In genomic region chr5:68240196-68240595, GRCh38 we compare ENCODE assay signal across 8 cellular contexts. TPM values are rescaled to one million over a fixed set of nuclear protein-coding genes. Genes with fewer than 3 reads are reported as not detected.
A peak's percentile ranks its signal among the peaks of the same experiment; 100 is the strongest.
DNase-seq lines count a peak whose midpoint lies in the region; ATAC-seq and TF ChIP-seq lines count a peak whose summit lies in the region.

No MANE protein-coding gene starts in this region.

- DNase-seq in activated CD4-positive, alpha-beta T cell treated with anti-CD3 and anti-CD28 coated beads, Interleukin-2, amount 10 ng/mL, durations not matched to agents 24 days and 14 days = no peak
- no peak for DNase-seq in activated CD4-positive, alpha-beta T cell treated with anti-CD3 and anti-CD28 coated beads, Interleukin-2, amount 50 U/mL, for 1 hour
- DNase-seq in activated CD4-positive, alpha-beta memory T cell treated with anti-CD3 and anti-CD28 coated beads, Interleukin-2, amount 10 ng/mL, durations not matched to agents 7 days and 5 days = no peak
- DNase-seq in GM19238 (ENCODE audit: insufficient read length, low spot score) = no peak
- no peak for DNase-seq in thyroid gland
- no peak for DNase-seq in DMS153 (lab: John Stamatoyannopoulos, UW)

- peak overlapping the region; percentile 34 for H3K4me3 Mint-ChIP-seq in activated CD4-positive, alpha-beta T cell treated with anti-CD3 and anti-CD28 coated beads, Interleukin-2, amount 10 ng/mL, durations not matched to agents 24 days and 14 days
- H3K4me3 Mint-ChIP-seq in activated CD4-positive, alpha-beta memory T cell treated with anti-CD3 and anti-CD28 coated beads, Interleukin-2, amount 10 ng/mL, durations not matched to agents 7 days and 5 days = no peak overlapping the region
- no peak overlapping the region for H3K4me3 Mint-ChIP-seq in nephron

- CTCF ChIA-PET in activated CD4-positive, alpha-beta memory T cell treated with anti-CD3 and anti-CD28 coated beads, Interleukin-2, amount 10 ng/mL, durations not matched to agents 7 days and 5 days (lab: Charles Lee) = no interaction called here

- no peaks in the 10 kb centered on the region for H3K27me3 ChIP-seq in thyroid gland

- no peaks in the 10 kb centered on the region for H3K27me3 Mint-ChIP-seq in activated CD4-positive, alpha-beta T cell treated with anti-CD3 and anti-CD28 coated beads, Interleukin-2, amount 10 ng/mL, durations not matched to agents 24 days and 14 days
- no peaks in the 10 kb centered on the region for H3K27me3 Mint-ChIP-seq in activated CD4-positive, alpha-beta memory T cell treated with anti-CD3 and anti-CD28 coated beads, Interleukin-2, amount 10 ng/mL, durations not matched to agents 7 days and 5 days
- no peaks in the 10 kb centered on the region for H3K27me3 Mint-ChIP-seq in nephron (ENCODE audit: low read depth)

- TF ChIP-seq CTCF in nephron (IDR thresholded peaks at IDR 0.05; ENCODE audit: unreplicated experiment in 3 of 3) (no peak), thyroid gland (IDR thresholded peaks at IDR 0.05) (no peak)

- peak; percentile 45 for ATAC-seq in HG03135 (IDR thresholded peaks at IDR 0.05; ENCODE audit: unreplicated experiment)

- peak overlapping the region; percentile 76 for H3K27ac Mint-ChIP-seq in activated CD4-positive, alpha-beta T cell treated with anti-CD3 and anti-CD28 coated beads, Interleukin-2, amount 10 ng/mL, durations not matched to agents 24 days and 14 days
- H3K27ac Mint-ChIP-seq in activated CD4-positive, alpha-beta memory T cell treated with anti-CD3 and anti-CD28 coated beads, Interleukin-2, amount 10 ng/mL, durations not matched to agents 7 days and 5 days = peak overlapping the region; percentile 3
- H3K27ac Mint-ChIP-seq in nephron = peak overlapping the region; percentile 40 to 88 (median 75)

- no peak overlapping the region for H3K4me3 ChIP-seq in thyroid gland (replicated peaks in 1 of 3)

- intact Hi-C loops in activated CD4-positive, alpha-beta T cell treated with anti-CD3 and anti-CD28 coated beads, Interleukin-2, amount 10 ng/mL, durations not matched to agents 24 days and 14 days (cut with micrococcal nuclease) = no loop called here
- intact Hi-C loops in thyroid gland (cut with DNase I) = no loop called here

- POLR2A ChIA-PET in activated CD4-positive, alpha-beta memory T cell treated with anti-CD3 and anti-CD28 coated beads, Interleukin-2, amount 10 ng/mL, durations not matched to agents 7 days and 5 days (lab: Charles Lee) = interaction anchor here (0.6 kb wide), 1 partner anchor 24 kb away, joined by 3 read pairs; no protein-coding TSS in a partner anchor

- H3K4me1 Mint-ChIP-seq in activated CD4-positive, alpha-beta T cell treated with anti-CD3 and anti-CD28 coated beads, Interleukin-2, amount 10 ng/mL, durations not matched to agents 24 days and 14 days = peaks cover 59% of the 10 kb centered on the region
- peaks cover 63% of the 10 kb centered on the region for H3K4me1 Mint-ChIP-seq in activated CD4-positive, alpha-beta memory T cell treated with anti-CD3 and anti-CD28 coated beads, Interleukin-2, amount 10 ng/mL, durations not matched to agents 7 days and 5 days
- peaks cover 80% of the 10 kb centered on the region for H3K4me1 Mint-ChIP-seq in nephron

- peaks cover 20 to 36% of the 10 kb centered on the region in 2 donors for H3K4me1 ChIP-seq in thyroid gland

- no peak for TF ChIP-seq POLR2A in thyroid gland (IDR thresholded peaks at IDR 0.05)

- H3K9me3 ChIP-seq in thyroid gland = no peaks in the 10 kb centered on the region

- H3K36me3 ChIP-seq in thyroid gland = no peaks in the 10 kb centered on the region

- peaks cover 19% of the 10 kb centered on the region for H3K36me3 Mint-ChIP-seq in activated CD4-positive, alpha-beta T cell treated with anti-CD3 and anti-CD28 coated beads, Interleukin-2, amount 10 ng/mL, durations not matched to agents 24 days and 14 days (ENCODE audit: low read depth)
- peaks cover 29% of the 10 kb centered on the region for H3K36me3 Mint-ChIP-seq in activated CD4-positive, alpha-beta memory T cell treated with anti-CD3 and anti-CD28 coated beads, Interleukin-2, amount 10 ng/mL, durations not matched to agents 7 days and 5 days (ENCODE audit: low read depth)
- H3K36me3 Mint-ChIP-seq in nephron (ENCODE audit: low read depth) = peaks cover 19% of the 10 kb centered on the region

- no peaks in the 10 kb centered on the region for H3K9me3 Mint-ChIP-seq in activated CD4-positive, alpha-beta T cell treated with anti-CD3 and anti-CD28 coated beads, Interleukin-2, amount 10 ng/mL, durations not matched to agents 24 days and 14 days
- H3K9me3 Mint-ChIP-seq in activated CD4-positive, alpha-beta memory T cell treated with anti-CD3 and anti-CD28 coated beads, Interleukin-2, amount 10 ng/mL, durations not matched to agents 7 days and 5 days = no peaks in the 10 kb centered on the region
- H3K9me3 Mint-ChIP-seq in nephron = no peaks in the 10 kb centered on the region

- H3K27ac ChIP-seq in thyroid gland = peak overlapping the region in 1 of 3 donors; percentile 31

RNA-seq across cellular contexts. Expression of gene PIK3R1, which starts 24.6 kb away (rescaled TPM):
- total RNA-seq in activated CD4-positive, alpha-beta T cell treated with anti-CD3 and anti-CD28 coated beads, Interleukin-2, amount 10 ng/mL, durations not matched to agents 24 days and 14 days = 35.2 and 38.6 TPM in 2 replicates
- 10 to 100 TPM; 83.1 to 86.4 TPM for total RNA-seq in activated CD4-positive, alpha-beta memory T cell treated with anti-CD3 and anti-CD28 coated beads, Interleukin-2, amount 10 ng/mL, durations not matched to agents 7 days and 5 days
- total RNA-seq in thyroid gland = 100 to 1,000 TPM in 1 of 4 donors, 10 to 100 TPM in 3; 86.1 to 107 (median 94.8) TPM

Comparison
In these comparisons a context has a peak if more than half of its experiments do, and no peak if none do; other contexts are left out.
1. H3K27ac Mint-ChIP-seq: peak in every context shown above with its lines; median percentile 76 in activated CD4-positive, alpha-beta T cell treated with anti-CD3 and anti-CD28 coated beads, Interleukin-2, amount 10 ng/mL, durations not matched to agents 24 days and 14 days; 75 in nephron; 3 in activated CD4-positive, alpha-beta memory T cell treated with anti-CD3 and anti-CD28 coated beads, Interleukin-2, amount 10 ng/mL, durations not matched to agents 7 days and 5 days.